Comparison of ENCODE assay signal across 9 cellular contexts in the genomic region with DNA sequence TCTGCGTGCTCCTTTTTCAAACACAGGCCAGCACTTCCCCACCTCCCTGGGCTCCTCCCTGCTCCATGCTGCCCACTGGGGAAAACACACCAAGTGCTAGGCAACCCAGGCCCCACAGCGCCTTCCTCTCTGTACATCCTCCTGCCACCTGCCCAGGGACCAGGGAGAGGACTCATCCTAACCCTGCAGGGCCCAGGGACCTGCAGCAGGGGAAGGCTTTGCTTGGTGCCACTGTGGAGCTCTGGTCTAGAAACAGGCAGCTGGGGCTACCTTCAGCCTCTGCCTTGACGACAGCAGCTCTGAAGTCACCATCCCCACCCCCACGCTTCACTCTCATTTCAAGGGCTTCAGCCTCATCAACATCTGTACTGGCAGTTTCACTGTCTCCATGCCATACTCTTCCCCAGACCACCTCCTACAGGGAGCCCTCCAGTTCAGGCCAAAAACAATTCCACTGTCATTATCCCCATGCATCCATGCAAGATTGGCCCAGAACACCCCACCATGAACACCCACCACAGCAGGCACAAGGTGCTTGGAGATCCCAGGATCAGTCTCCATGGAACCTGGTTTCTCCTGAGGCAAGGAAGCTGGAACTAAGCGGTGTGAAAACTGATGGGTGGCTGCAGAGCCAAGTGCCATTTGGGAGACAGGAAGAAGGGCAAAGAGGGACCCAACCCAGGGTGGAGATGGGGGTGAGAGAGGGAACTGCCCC. TPM values are rescaled to one million over a fixed set of nuclear protein-coding genes. Genes with fewer than 3 reads are reported as not detected.
DNase-seq lines count a peak whose midpoint lies in the region; TF ChIP-seq lines count a peak whose summit lies in the region.
"Had no signal": no experiment of that assay in that cellular context is flagged by ENCODE, and none has a peak within 500 bp of the region (broad histone marks: within the 10 kb centered on the region; RNA-seq: fewer than 3 reads in every experiment).

No MANE protein-coding gene starts in this region.

- peaks cover 11% of the 10 kb centered on the region for H3K27me3 Mint-ChIP-seq in glutamatergic neuron (ENCODE audit: unreplicated experiment)

- peaks cover 24% of the 10 kb centered on the region for H3K4me1 Mint-ChIP-seq in glutamatergic neuron (ENCODE audit: low read depth, unreplicated experiment)

- H3K36me3 Mint-ChIP-seq in glutamatergic neuron (ENCODE audit: unreplicated experiment) = no peaks in the 10 kb centered on the region

- DNase-seq in GM20000 (ENCODE audit: low spot score) (peak; percentile 34), glutamatergic neuron (no peak), NCI-H2081 treated with DMSO at 0.1 percent for 48 hours (lab: John Stamatoyannopoulos, UW) (no peak), AG20443 (ENCODE audit: low spot score) (no peak), occipital lobe (lab: John Stamatoyannopoulos, UW) (no peak), cortex of kidney (lab: John Stamatoyannopoulos, UW) (no peak)
- peak; percentile 45 to 52 for DNase-seq in activated CD4-positive, alpha-beta T cell treated with anti-CD3 and anti-CD28 coated beads, Interleukin-2, amount 50 U/mL, for 48 hours
- peak; percentile 15 for DNase-seq in stimulated activated CD4-positive, alpha-beta T cell treated with anti-CD3 and anti-CD28 coated beads, Interleukin-12 subunit alpha, Interleukin-12 subunit beta, amount 100 ng/mL, for 4 hours

- peaks cover 11% of the 10 kb centered on the region for H3K9me3 Mint-ChIP-seq in glutamatergic neuron (ENCODE audit: unreplicated experiment)

- peak overlapping the region; percentile 90 for H3K4me3 Mint-ChIP-seq in glutamatergic neuron (ENCODE audit: unreplicated experiment)

- no peak for TF ChIP-seq CTCF in GM20000 (IDR thresholded peaks at IDR 0.05; ENCODE audit: extremely low read depth, missing control alignments)
- TF ChIP-seq CTCF in glutamatergic neuron (IDR thresholded peaks at IDR 0.05; ENCODE audit: partially characterized antibody, unreplicated experiment) = no peak

- H3K27ac Mint-ChIP-seq in glutamatergic neuron (ENCODE audit: unreplicated experiment) = peak overlapping the region; percentile 7

RNA-seq across cellular contexts. Expression of gene IGSF8, which starts 1.1 kb away (rescaled TPM):
- total RNA-seq in glutamatergic neuron (ENCODE audit: unreplicated experiment) (45.9 TPM), occipital lobe (49.8 TPM)

RNA-seq across cellular contexts. Expression of gene KCNJ9, which starts 16.0 kb away (rescaled TPM):
- total RNA-seq in glutamatergic neuron (ENCODE audit: unreplicated experiment) = 2.0 TPM
- total RNA-seq in occipital lobe = 14.7 TPM
- total RNA-seq: NCI-H460 had no signal

RNA-seq across cellular contexts. Expression of gene ATP1A2, which starts 18.2 kb away (rescaled TPM):
- total RNA-seq in glutamatergic neuron (ENCODE audit: unreplicated experiment) (not detected), occipital lobe (47.1 TPM)

RNA-seq across cellular contexts. Expression of gene KCNJ10, which starts 27.4 kb away (rescaled TPM):
- total RNA-seq in glutamatergic neuron (ENCODE audit: unreplicated experiment) (not detected), occipital lobe (1.6 TPM)
- total RNA-seq: NCI-H460 had no signal

RNA-seq across cellular contexts. Expression of gene ATP1A4, which starts 54.0 kb away (rescaled TPM):
- not detected for total RNA-seq in glutamatergic neuron (ENCODE audit: unreplicated experiment)
- 0.31 TPM for total RNA-seq in occipital lobe
- total RNA-seq: NCI-H460 had no signal

Comparison
In these comparisons a context has a peak if more than half of its experiments do, and no peak if none do; other contexts are left out.
1. DNase-seq: peak in GM20000 (single experiment), activated CD4-positive, alpha-beta T cell treated with anti-CD3 and anti-CD28 coated beads, Interleukin-2, amount 50 U/mL, for 48 hours (2 of 2) and stimulated activated CD4-positive, alpha-beta T cell treated with anti-CD3 and anti-CD28 coated beads, Interleukin-12 subunit alpha, Interleukin-12 subunit beta, amount 100 ng/mL, for 4 hours (single experiment); none in glutamatergic neuron (single experiment), NCI-H2081 treated with DMSO at 0.1 percent for 48 hours (single experiment), AG20443 (single experiment), occipital lobe (single experiment) and cortex of kidney (single experiment).
2. RNA of gene ATP1A2, which starts 18.2 kb away (total RNA-seq): 47.1 TPM in occipital lobe (single experiment); not detected in glutamatergic neuron (single experiment); every median in the first group is over 10 times any median in the second.